31 cellular contexts compared by ENCODE assay signal in genomic region chr17:21105081-21105480, GRCh38.
"Had no signal": no experiment of that assay in that cellular context is flagged by ENCODE, and none has a peak within 500 bp of the region (broad histone marks: within the 10 kb centered on the region; RNA-seq: fewer than 3 reads in every experiment).

No MANE protein-coding gene starts in this region.

- H3K4me2 ChIP-seq: smooth muscle cell had no signal

- H3K27me3 ChIP-seq: esophagus squamous epithelium, right atrium auricular region, tibial nerve, upper lobe of left lung had no signal

- H3K4me3 Mint-ChIP-seq: immature natural killer cell; mesothelial cell of epicardium; naive B cell; natural killer cell treated with Interleukin-12 subunit alpha and Interleukin-12 subunit beta and Interleukin-15 and Interleukin-18, amount 100 ng/mL, for 72 hours had no signal

- H3K27ac ChIP-seq: coronary artery, esophagus squamous epithelium, lower lobe of right lung, prostate gland, right atrium auricular region, thoracic aorta, tibial nerve, upper lobe of left lung had no signal

- H3K4me1 Mint-ChIP-seq: immature natural killer cell, mesothelial cell of epicardium had no signal

- H3K4me1 ChIP-seq: lower lobe of right lung, prostate gland, right atrium auricular region, tibial nerve had no signal

- H3K36me3 ChIP-seq: esophagus squamous epithelium, lower lobe of right lung, prostate gland, right atrium auricular region, thoracic aorta, tibial nerve, upper lobe of left lung had no signal

- H3K36me3 Mint-ChIP-seq: immature natural killer cell; mesothelial cell of epicardium; naive B cell; natural killer cell treated with Interleukin-12 subunit alpha and Interleukin-12 subunit beta and Interleukin-15 and Interleukin-18, amount 100 ng/mL, for 72 hours had no signal

- H3K27ac Mint-ChIP-seq: immature natural killer cell; mesothelial cell of epicardium; natural killer cell treated with Interleukin-12 subunit alpha and Interleukin-12 subunit beta and Interleukin-15 and Interleukin-18, amount 100 ng/mL, for 72 hours had no signal

- H3K4me3 ChIP-seq: coronary artery, esophagus squamous epithelium, lower lobe of right lung, mucosa of descending colon, prostate gland, right atrium auricular region, smooth muscle cell, thoracic aorta, tibial nerve, upper lobe of left lung had no signal

- DNase-seq: dermis blood vessel endothelial cell; effector memory CD4-positive, alpha-beta T cell; erythroblast; esophagus squamous epithelium; foreskin melanocyte; glutamatergic neuron; hypothalamus; immature natural killer cell; islet precursor cell; kidney glomerular epithelial cell; left colon; left ventricle myocardium superior; lower lobe of right lung; mucosa of descending colon; naive B cell; nucleus accumbens; stimulated activated CD4-positive, alpha-beta T cell treated with anti-CD3 and anti-CD28 coated beads, Interleukin-12 subunit alpha, Interleukin-12 subunit beta, amount 100 ng/mL, for 4 hours; stimulated activated CD4-positive, alpha-beta T cell treated with anti-CD3 and anti-CD28 coated beads, Interleukin-1b, Interleukin-23, amount 100 ng/mL, for 48 hours; stimulated activated CD4-positive, alpha-beta T cell treated with anti-CD3 and anti-CD28 coated beads, Interleukin-4, amount 100 ng/mL, for 1 hour; stimulated activated CD8-positive, alpha-beta memory T cell treated with anti-CD3 and anti-CD28 coated beads, Interleukin-4, amount 100 ng/mL, for 48 hours; stimulated activated naive CD4-positive, alpha-beta T cell treated with Interleukin-2 at 50 U/mL for 16 hours had no signal

- H3K9me3 Mint-ChIP-seq: immature natural killer cell; mesothelial cell of epicardium; naive B cell; natural killer cell treated with Interleukin-12 subunit alpha and Interleukin-12 subunit beta and Interleukin-15 and Interleukin-18, amount 100 ng/mL, for 72 hours had no signal

- ATAC-seq: left colon; left ventricle myocardium superior; lower lobe of right lung; mucosa of descending colon; natural killer cell treated with Interleukin-12 subunit alpha and Interleukin-12 subunit beta and Interleukin-15 and Interleukin-18, amount 100 ng/mL, for 72 hours; sciatic nerve had no signal

- H3K9me3 ChIP-seq: esophagus squamous epithelium, lower lobe of right lung, mucosa of descending colon, prostate gland, right atrium auricular region, thoracic aorta, tibial nerve, upper lobe of left lung had no signal
